ENCODE assay signal across 1 cellular context in genomic region chr4:153564630-153565525, GRCh38.
TF ChIP-seq lines count a peak whose summit lies in the region.

No MANE protein-coding gene starts in this region.

TF ChIP-seq in HepG2, 621 proteins besides CTCF, POLR2A, EP300 and RAD21 (continued from another document and continues in another):
- TF ChIP-seq, protein P1, sequence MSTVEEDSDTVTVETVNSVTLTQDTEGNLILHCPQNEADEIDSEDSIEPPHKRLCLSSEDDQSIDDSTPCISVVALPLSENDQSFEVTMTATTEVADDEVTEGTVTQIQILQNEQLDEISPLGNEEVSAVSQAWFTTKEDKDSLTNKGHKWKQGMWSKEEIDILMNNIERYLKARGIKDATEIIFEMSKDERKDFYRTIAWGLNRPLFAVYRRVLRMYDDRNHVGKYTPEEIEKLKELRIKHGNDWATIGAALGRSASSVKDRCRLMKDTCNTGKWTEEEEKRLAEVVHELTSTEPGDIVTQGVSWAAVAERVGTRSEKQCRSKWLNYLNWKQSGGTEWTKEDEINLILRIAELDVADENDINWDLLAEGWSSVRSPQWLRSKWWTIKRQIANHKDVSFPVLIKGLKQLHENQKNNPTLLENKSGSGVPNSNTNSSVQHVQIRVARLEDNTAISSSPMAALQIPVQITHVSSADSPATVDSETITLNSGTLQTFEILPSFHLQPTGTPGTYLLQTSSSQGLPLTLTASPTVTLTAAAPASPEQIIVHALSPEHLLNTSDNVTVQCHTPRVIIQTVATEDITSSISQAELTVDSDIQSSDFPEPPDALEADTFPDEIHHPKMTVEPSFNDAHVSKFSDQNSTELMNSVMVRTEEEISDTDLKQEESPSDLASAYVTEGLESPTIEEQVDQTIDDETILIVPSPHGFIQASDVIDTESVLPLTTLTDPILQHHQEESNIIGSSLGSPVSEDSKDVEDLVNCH (CRISPR knock-in tag; IDR thresholded peaks at IDR 0.05): no peak
- TF ChIP-seq ZNF749 (CRISPR knock-in tag; IDR thresholded peaks at IDR 0.05; ENCODE audit: borderline replicate concordance): no peak
- TF ChIP-seq ZNF646 (CRISPR knock-in tag; IDR thresholded peaks at IDR 0.05): no peak
- TF ChIP-seq ZBTB3 (CRISPR knock-in tag; IDR thresholded peaks at IDR 0.05; ENCODE audit: borderline replicate concordance, low read depth): no peak
- TF ChIP-seq, protein P2, sequence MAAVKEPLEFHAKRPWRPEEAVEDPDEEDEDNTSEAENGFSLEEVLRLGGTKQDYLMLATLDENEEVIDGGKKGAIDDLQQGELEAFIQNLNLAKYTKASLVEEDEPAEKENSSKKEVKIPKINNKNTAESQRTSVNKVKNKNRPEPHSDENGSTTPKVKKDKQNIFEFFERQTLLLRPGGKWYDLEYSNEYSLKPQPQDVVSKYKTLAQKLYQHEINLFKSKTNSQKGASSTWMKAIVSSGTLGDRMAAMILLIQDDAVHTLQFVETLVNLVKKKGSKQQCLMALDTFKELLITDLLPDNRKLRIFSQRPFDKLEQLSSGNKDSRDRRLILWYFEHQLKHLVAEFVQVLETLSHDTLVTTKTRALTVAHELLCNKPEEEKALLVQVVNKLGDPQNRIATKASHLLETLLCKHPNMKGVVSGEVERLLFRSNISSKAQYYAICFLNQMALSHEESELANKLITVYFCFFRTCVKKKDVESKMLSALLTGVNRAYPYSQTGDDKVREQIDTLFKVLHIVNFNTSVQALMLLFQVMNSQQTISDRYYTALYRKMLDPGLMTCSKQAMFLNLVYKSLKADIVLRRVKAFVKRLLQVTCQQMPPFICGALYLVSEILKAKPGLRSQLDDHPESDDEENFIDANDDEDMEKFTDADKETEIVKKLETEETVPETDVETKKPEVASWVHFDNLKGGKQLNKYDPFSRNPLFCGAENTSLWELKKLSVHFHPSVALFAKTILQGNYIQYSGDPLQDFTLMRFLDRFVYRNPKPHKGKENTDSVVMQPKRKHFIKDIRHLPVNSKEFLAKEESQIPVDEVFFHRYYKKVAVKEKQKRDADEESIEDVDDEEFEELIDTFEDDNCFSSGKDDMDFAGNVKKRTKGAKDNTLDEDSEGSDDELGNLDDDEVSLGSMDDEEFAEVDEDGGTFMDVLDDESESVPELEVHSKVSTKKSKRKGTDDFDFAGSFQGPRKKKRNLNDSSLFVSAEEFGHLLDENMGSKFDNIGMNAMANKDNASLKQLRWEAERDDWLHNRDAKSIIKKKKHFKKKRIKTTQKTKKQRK (IDR thresholded peaks at IDR 0.05; ENCODE audit: low read length): no peak
- TF ChIP-seq ZNF33B (CRISPR knock-in tag; IDR thresholded peaks at IDR 0.05): no peak
- TF ChIP-seq PRDM15 (CRISPR knock-in tag; IDR thresholded peaks at IDR 0.05): no peak
- TF ChIP-seq ZNF780A (CRISPR knock-in tag; IDR thresholded peaks at IDR 0.05): no peak
- no peak for TF ChIP-seq MATR3 (CRISPR knock-in tag; IDR thresholded peaks at IDR 0.05)
- no peak for TF ChIP-seq AHR (CRISPR knock-in tag; IDR thresholded peaks at IDR 0.05)
- TF ChIP-seq TBX3 (IDR thresholded peaks at IDR 0.05; ENCODE audit: borderline replicate concordance): no peak
- no peak for TF ChIP-seq SP2 (CRISPR knock-in tag; IDR thresholded peaks at IDR 0.05)
- TF ChIP-seq ZNF788 (CRISPR knock-in tag; IDR thresholded peaks at IDR 0.05; ENCODE audit: borderline replicate concordance): no peak
- TF ChIP-seq PRPF4 (IDR thresholded peaks at IDR 0.05; ENCODE audit: low read depth, low read length, poor library complexity, severe bottlenecking): no peak
- TF ChIP-seq PHB2 (IDR thresholded peaks at IDR 0.05; ENCODE audit: partially characterized antibody): no peak
- TF ChIP-seq ZNF615 (CRISPR knock-in tag; IDR thresholded peaks at IDR 0.05; ENCODE audit: borderline replicate concordance): no peak
- no peak for TF ChIP-seq STAG1 (CRISPR knock-in tag; IDR thresholded peaks at IDR 0.05)
- no peak for TF ChIP-seq ZNF563 (CRISPR knock-in tag; IDR thresholded peaks at IDR 0.05)
- TF ChIP-seq KDM6A (CRISPR knock-in tag; IDR thresholded peaks at IDR 0.05; ENCODE audit: low read depth): peak; percentile 95
- peak; percentile 58; the same call in 1 of the 2 replicates for TF ChIP-seq SNAPC2 (CRISPR knock-in tag; IDR thresholded peaks at IDR 0.05)
- no peak for TF ChIP-seq ZNF530 (CRISPR knock-in tag; IDR thresholded peaks at IDR 0.05; ENCODE audit: low read depth)
- TF ChIP-seq MEIS1 (CRISPR knock-in tag; IDR thresholded peaks at IDR 0.05; ENCODE audit: borderline replicate concordance): peak; percentile 73; the same call in 1 of the 2 replicates
- TF ChIP-seq ZNF30 (CRISPR knock-in tag; IDR thresholded peaks at IDR 0.05): no peak
- TF ChIP-seq, protein P3, sequence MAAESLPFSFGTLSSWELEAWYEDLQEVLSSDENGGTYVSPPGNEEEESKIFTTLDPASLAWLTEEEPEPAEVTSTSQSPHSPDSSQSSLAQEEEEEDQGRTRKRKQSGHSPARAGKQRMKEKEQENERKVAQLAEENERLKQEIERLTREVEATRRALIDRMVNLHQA (CRISPR knock-in tag; IDR thresholded peaks at IDR 0.05): no peak
- TF ChIP-seq PRMT3 (CRISPR knock-in tag; IDR thresholded peaks at IDR 0.05; ENCODE audit: borderline replicate concordance, low read depth): no peak
- no peak for TF ChIP-seq PHF20 (CRISPR knock-in tag; IDR thresholded peaks at IDR 0.05)
- TF ChIP-seq RFX3 (CRISPR knock-in tag; IDR thresholded peaks at IDR 0.05): no peak
- no peak for TF ChIP-seq BRD4 (CRISPR knock-in tag; IDR thresholded peaks at IDR 0.05)
- TF ChIP-seq FIP1L1 (IDR thresholded peaks at IDR 0.05; ENCODE audit: borderline replicate concordance, insufficient read depth, low read depth, low read length): no peak
- 0 out of 2 replicates have a peak, but pooled peaks have one; percentile 25 for TF ChIP-seq ZNF766 (CRISPR knock-in tag; IDR thresholded peaks at IDR 0.05; ENCODE audit: borderline replicate concordance)
- TF ChIP-seq, protein P4, sequence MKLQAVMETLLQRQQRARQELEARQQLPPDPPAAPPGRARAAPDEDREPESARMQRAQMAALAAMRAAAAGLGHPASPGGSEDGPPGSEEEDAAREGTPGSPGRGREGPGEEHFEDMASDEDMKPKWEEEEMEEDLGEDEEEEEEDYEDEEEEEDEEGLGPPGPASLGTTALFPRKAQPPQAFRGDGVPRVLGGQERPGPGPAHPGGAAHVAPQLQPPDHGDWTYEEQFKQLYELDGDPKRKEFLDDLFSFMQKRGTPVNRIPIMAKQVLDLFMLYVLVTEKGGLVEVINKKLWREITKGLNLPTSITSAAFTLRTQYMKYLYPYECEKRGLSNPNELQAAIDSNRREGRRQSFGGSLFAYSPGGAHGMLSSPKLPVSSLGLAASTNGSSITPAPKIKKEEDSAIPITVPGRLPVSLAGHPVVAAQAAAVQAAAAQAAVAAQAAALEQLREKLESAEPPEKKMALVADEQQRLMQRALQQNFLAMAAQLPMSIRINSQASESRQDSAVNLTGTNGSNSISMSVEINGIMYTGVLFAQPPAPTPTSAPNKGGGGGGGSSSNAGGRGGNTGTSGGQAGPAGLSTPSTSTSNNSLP (IDR thresholded peaks at IDR 0.05; ENCODE audit: low read depth, low read length): peak; percentile 94
- no peak for TF ChIP-seq ZNF703 (CRISPR knock-in tag; IDR thresholded peaks at IDR 0.05; ENCODE audit: borderline replicate concordance)
- 0 out of 2 replicates have a peak, but pooled peaks have one; percentile 55 for TF ChIP-seq ZNF230 (CRISPR knock-in tag; IDR thresholded peaks at IDR 0.05)
- TF ChIP-seq HOXA3 (CRISPR knock-in tag; IDR thresholded peaks at IDR 0.05): peak; percentile 95
- 0 out of 2 replicates have a peak, but pooled peaks have one; percentile 38 for TF ChIP-seq DNMT1 (CRISPR knock-in tag; IDR thresholded peaks at IDR 0.05)
- peak; percentile 57; the same call in 1 of the 2 replicates for TF ChIP-seq RXRA (CRISPR knock-in tag; IDR thresholded peaks at IDR 0.05)
- TF ChIP-seq MYC (CRISPR knock-in tag; IDR thresholded peaks at IDR 0.05; ENCODE audit: borderline replicate concordance): peak; percentile 24; the same call in 1 of the 2 replicates
- peak; percentile 32; the same call in 1 of the 2 replicates for TF ChIP-seq ZFX (CRISPR knock-in tag; IDR thresholded peaks at IDR 0.05; ENCODE audit: low read depth)
- TF ChIP-seq, protein P5, sequence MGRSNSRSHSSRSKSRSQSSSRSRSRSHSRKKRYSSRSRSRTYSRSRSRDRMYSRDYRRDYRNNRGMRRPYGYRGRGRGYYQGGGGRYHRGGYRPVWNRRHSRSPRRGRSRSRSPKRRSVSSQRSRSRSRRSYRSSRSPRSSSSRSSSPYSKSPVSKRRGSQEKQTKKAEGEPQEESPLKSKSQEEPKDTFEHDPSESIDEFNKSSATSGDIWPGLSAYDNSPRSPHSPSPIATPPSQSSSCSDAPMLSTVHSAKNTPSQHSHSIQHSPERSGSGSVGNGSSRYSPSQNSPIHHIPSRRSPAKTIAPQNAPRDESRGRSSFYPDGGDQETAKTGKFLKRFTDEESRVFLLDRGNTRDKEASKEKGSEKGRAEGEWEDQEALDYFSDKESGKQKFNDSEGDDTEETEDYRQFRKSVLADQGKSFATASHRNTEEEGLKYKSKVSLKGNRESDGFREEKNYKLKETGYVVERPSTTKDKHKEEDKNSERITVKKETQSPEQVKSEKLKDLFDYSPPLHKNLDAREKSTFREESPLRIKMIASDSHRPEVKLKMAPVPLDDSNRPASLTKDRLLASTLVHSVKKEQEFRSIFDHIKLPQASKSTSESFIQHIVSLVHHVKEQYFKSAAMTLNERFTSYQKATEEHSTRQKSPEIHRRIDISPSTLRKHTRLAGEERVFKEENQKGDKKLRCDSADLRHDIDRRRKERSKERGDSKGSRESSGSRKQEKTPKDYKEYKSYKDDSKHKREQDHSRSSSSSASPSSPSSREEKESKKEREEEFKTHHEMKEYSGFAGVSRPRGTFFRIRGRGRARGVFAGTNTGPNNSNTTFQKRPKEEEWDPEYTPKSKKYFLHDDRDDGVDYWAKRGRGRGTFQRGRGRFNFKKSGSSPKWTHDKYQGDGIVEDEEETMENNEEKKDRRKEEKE (IDR thresholded peaks at IDR 0.05): no peak
- no peak for TF ChIP-seq GPN1 (CRISPR knock-in tag; IDR thresholded peaks at IDR 0.05; ENCODE audit: borderline replicate concordance)
- no peak for TF ChIP-seq ZNF335 (CRISPR knock-in tag; IDR thresholded peaks at IDR 0.05)
- no peak for TF ChIP-seq ZNF101 (CRISPR knock-in tag; IDR thresholded peaks at IDR 0.05; ENCODE audit: borderline replicate concordance, low read depth)
